In the genomic region with DNA sequence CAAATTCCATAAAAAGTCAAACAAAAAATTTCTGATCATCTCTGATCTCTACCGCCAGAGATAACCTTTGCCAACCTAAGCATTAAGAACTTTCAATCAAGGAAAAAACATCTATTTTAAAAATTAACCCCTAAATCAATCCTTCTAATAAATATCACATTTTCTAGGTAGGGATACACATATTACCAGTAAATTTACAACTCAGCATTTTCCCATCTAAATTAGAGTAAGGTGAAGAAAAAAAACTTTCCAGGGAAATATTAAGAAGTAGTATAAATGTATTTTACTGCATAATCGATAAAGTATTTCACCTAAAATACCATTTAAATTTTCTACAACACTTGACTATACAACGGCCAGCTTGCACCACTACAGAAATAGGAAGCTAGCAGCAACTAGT, we compare ENCODE assay signal across 8 cellular contexts. TPM values are rescaled to one million over a fixed set of nuclear protein-coding genes. Genes with fewer than 3 reads are reported as not detected.
DNase-seq lines count a peak whose midpoint lies in the region; ATAC-seq and TF ChIP-seq lines count a peak whose summit lies in the region.

No MANE protein-coding gene starts in this region.

- ATAC-seq in HG02981 (IDR thresholded peaks at IDR 0.05; ENCODE audit: unreplicated experiment) (no peak), HG02884 (IDR thresholded peaks at IDR 0.05; ENCODE audit: unreplicated experiment) (no peak)

- H3K9me3 Mint-ChIP-seq in nephron progenitor cell: no peaks in the 10 kb centered on the region

- peaks cover 6% of the 10 kb centered on the region for H3K27me3 Mint-ChIP-seq in nephron progenitor cell (ENCODE audit: low read depth, poor library complexity)

- intact Hi-C loops in colonic mucosa (cut with DNase I): no loop called here

- H3K36me3 ChIP-seq in BLaER1 (peaks cover 14% of the 10 kb centered on the region), KOPT-K1 (ENCODE audit: insufficient read depth, low read length) (peaks cover 32% of the 10 kb centered on the region), colonic mucosa (no peaks in the 10 kb centered on the region)

- H3K27me3 ChIP-seq in BLaER1 (no peaks in the 10 kb centered on the region), colonic mucosa (no peaks in the 10 kb centered on the region)

- H3K9me3 ChIP-seq in BLaER1 (no peaks in the 10 kb centered on the region; the same call in 1 of the 2 replicates), KOPT-K1 (ENCODE audit: insufficient read depth, low read length, poor library complexity, severe bottlenecking) (no peaks in the 10 kb centered on the region), colonic mucosa (no peaks in the 10 kb centered on the region)

- DNase-seq in colonic mucosa (no peak), nephron progenitor cell (no peak), GM19240 (ENCODE audit: insufficient read length, low spot score) (no peak)
- DNase-seq in NK-92 treated with Interleukin-12 subunit alpha and Interleukin-12 subunit beta, amount 100 ng/mL, for 24 hours (lab: John Stamatoyannopoulos, UW): no peak

- H3K4me1 ChIP-seq in BLaER1: peaks cover 40% of the 10 kb centered on the region
- no peaks in the 10 kb centered on the region for H3K4me1 ChIP-seq in colonic mucosa

- H3K4me3 ChIP-seq in BLaER1: peak overlapping the region; percentile 96
- peak overlapping the region; percentile 95 for H3K4me3 ChIP-seq in colonic mucosa

- H3K9ac ChIP-seq in BLaER1 (peak overlapping the region; percentile 89), colonic mucosa (ENCODE audit: low read depth in 2 of 2, low read length in 2 of 2) (peak overlapping the region in 1 of 2 donors; percentile 92)

- H3K27ac Mint-ChIP-seq in nephron progenitor cell: no peak overlapping the region

- peak overlapping the region; percentile 96 for H3K4me3 Mint-ChIP-seq in nephron progenitor cell

- no peak overlapping the region for H3K27ac ChIP-seq in BLaER1
- peak overlapping the region; percentile 91 for H3K27ac ChIP-seq in KOPT-K1 (ENCODE audit: low read depth, low read length, poor library complexity, severe bottlenecking)
- peak overlapping the region; percentile 94 for H3K27ac ChIP-seq in colonic mucosa

- peaks cover 21% of the 10 kb centered on the region for H3K36me3 Mint-ChIP-seq in nephron progenitor cell (ENCODE audit: low read depth)

- H4K20me1 ChIP-seq in BLaER1: peaks cover 54% of the 10 kb centered on the region

- H3K4me1 Mint-ChIP-seq in nephron progenitor cell: peaks cover 31% of the 10 kb centered on the region

- TF ChIP-seq CTCF in colonic mucosa (IDR thresholded peaks at IDR 0.05) (no peak), nephron progenitor cell (IDR thresholded peaks at IDR 0.05) (no peak)

- H3K4me2 ChIP-seq in BLaER1: peak overlapping the region; percentile 77

RNA-seq across cellular contexts. Expression of gene STX6, which starts 1.5 kb away (rescaled TPM):
- 10 to 100 TPM; 16.1 to 19.3 TPM for total RNA-seq in colonic mucosa

RNA-seq across cellular contexts. Expression of gene MR1, which starts 12.6 kb away (rescaled TPM):
- total RNA-seq in colonic mucosa: 1 to 10 TPM; 3.0 to 8.7 TPM
